In the genomic region with DNA sequence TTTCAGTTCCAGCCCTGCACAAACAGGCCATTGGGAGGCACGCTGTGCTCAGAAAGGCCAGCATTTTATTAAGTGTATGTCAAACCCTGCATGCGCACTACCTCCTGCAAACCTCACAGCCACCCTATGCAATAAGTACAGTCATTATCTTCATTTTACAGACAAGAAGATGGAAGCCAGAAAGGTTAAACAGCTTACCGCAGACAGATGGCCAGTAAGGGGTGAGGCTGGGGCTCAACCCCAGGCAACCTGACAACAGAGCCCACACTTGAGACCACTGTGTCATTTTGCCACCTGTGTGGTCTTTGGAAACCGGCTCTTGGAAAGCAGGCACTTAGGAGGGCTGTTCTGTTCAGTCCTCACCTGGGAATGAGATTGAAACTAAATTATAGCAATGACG, we compare ENCODE assay signal across 20 cellular contexts.
"Had no signal": no experiment of that assay in that cellular context is flagged by ENCODE, and none has a peak within 500 bp of the region (broad histone marks: within the 10 kb centered on the region; RNA-seq: fewer than 3 reads in every experiment).

No MANE protein-coding gene starts in this region.

- H3K27ac ChIP-seq: heart left ventricle, neutrophil, stomach, thoracic aorta, transverse colon had no signal

- ATAC-seq: heart left ventricle, left colon, left ventricle myocardium superior had no signal

- H3K9me3 Mint-ChIP-seq: nephron had no signal

- H3K9me3 ChIP-seq: neutrophil, thoracic aorta, transverse colon had no signal

- H3K36me3 Mint-ChIP-seq: naive B cell had no signal

- DNase-seq: dermis blood vessel endothelial cell; heart left ventricle; hippocampal formation; left colon; left ventricle myocardium superior; mesenchymal stem cell; midbrain; naive B cell; small intestine; stimulated activated CD4-positive, alpha-beta T cell treated with anti-CD3 and anti-CD28 coated beads, Interleukin-12 subunit alpha, Interleukin-12 subunit beta, amount 100 ng/mL, for 4 hours; stimulated activated naive CD4-positive, alpha-beta T cell; stomach; substantia nigra; transverse colon had no signal

- H3K27ac Mint-ChIP-seq: naive B cell, nephron had no signal

- H3K4me3 ChIP-seq: heart left ventricle, lung, stomach, thoracic aorta, transverse colon had no signal

- FAIRE-seq: colon, frontal cortex, small intestine had no signal

- H3K4me1 Mint-ChIP-seq: naive B cell, nephron had no signal

- H3K4me1 ChIP-seq: heart left ventricle, stomach, transverse colon had no signal

- H3K36me3 ChIP-seq: heart left ventricle, neutrophil, stomach, thoracic aorta, transverse colon had no signal

- H3K4me3 Mint-ChIP-seq: naive B cell, nephron had no signal
